21 cellular contexts compared by ENCODE assay signal in genomic region chr2:10599921-10600320, GRCh38.
"Had no signal": no experiment of that assay in that cellular context is flagged by ENCODE, and none has a peak within 500 bp of the region (broad histone marks: within the 10 kb centered on the region; RNA-seq: fewer than 3 reads in every experiment).

No MANE protein-coding gene starts in this region.

- H3K4me3 Mint-ChIP-seq: activated CD4-positive, alpha-beta T cell treated with anti-CD3 and anti-CD28 coated beads, Interleukin-2, amount 10 ng/mL, durations not matched to agents 7 days and 5 days; activated CD8-positive, alpha-beta T cell treated with anti-CD3 and anti-CD28 coated beads, Interleukin-2, amount 10 ng/mL, durations not matched to agents 7 days and 5 days; activated naive CD8-positive, alpha-beta T cell; central memory CD8-positive, alpha-beta T cell; naive thymus-derived CD8-positive, alpha-beta T cell had no signal

- H3K4me1 ChIP-seq: breast epithelium, left lung, psoas muscle, right atrium auricular region had no signal

- H3K27me3 Mint-ChIP-seq: activated CD4-positive, alpha-beta T cell treated with anti-CD3 and anti-CD28 coated beads, Interleukin-2, amount 10 ng/mL, durations not matched to agents 7 days and 5 days; activated naive CD8-positive, alpha-beta T cell; central memory CD8-positive, alpha-beta T cell; naive thymus-derived CD8-positive, alpha-beta T cell had no signal

- H3K27me3 ChIP-seq: breast epithelium, foreskin keratinocyte, left lung, right atrium auricular region, upper lobe of right lung had no signal

- H3K4me1 Mint-ChIP-seq: activated CD4-positive, alpha-beta T cell treated with anti-CD3 and anti-CD28 coated beads, Interleukin-2, amount 10 ng/mL, durations not matched to agents 7 days and 5 days had no signal

- H3K4me3 ChIP-seq: breast epithelium, left lung, psoas muscle, right atrium auricular region, thoracic aorta, upper lobe of right lung had no signal

- H3K27ac Mint-ChIP-seq: activated CD4-positive, alpha-beta T cell treated with anti-CD3 and anti-CD28 coated beads, Interleukin-2, amount 10 ng/mL, durations not matched to agents 7 days and 5 days; activated CD8-positive, alpha-beta T cell treated with anti-CD3 and anti-CD28 coated beads, Interleukin-2, amount 10 ng/mL, durations not matched to agents 7 days and 5 days; activated naive CD8-positive, alpha-beta T cell had no signal

- H3K9me3 ChIP-seq: breast epithelium, left lung, psoas muscle, right atrium auricular region, thoracic aorta, upper lobe of right lung had no signal

- H3K9me3 Mint-ChIP-seq: activated CD4-positive, alpha-beta T cell treated with anti-CD3 and anti-CD28 coated beads, Interleukin-2, amount 10 ng/mL, durations not matched to agents 7 days and 5 days; central memory CD8-positive, alpha-beta T cell; naive thymus-derived CD8-positive, alpha-beta T cell had no signal

- DNase-seq: activated CD4-positive, alpha-beta T cell treated with anti-CD3 and anti-CD28 coated beads, Interleukin-2, amount 10 ng/mL, durations not matched to agents 7 days and 5 days; activated CD4-positive, CD25-positive, alpha-beta regulatory T cell treated with anti-CD3 and anti-CD28 coated beads, Interleukin-2, amount 50 U/mL, for 72 hours; activated CD8-positive, alpha-beta T cell treated with anti-CD3 and anti-CD28 coated beads, Interleukin-2, amount 10 ng/mL, durations not matched to agents 7 days and 5 days; activated gamma-delta T cell treated with Interleukin-2 at 50 U/mL for 16 hours; activated T-cell treated with anti-CD3 and anti-CD28 coated beads, Interleukin-2, amount 50 U/mL, for 1 hour; cortex of kidney; erythroblast; kidney glomerular epithelial cell; left lung; naive thymus-derived CD8-positive, alpha-beta T cell; psoas muscle; stimulated activated CD4-positive, alpha-beta T cell treated with anti-CD3 and anti-CD28 coated beads, Interleukin-4, amount 100 ng/mL, for 24 hours; stimulated activated naive CD4-positive, alpha-beta T cell treated with Interleukin-2 at 50 U/mL for 16 hours; upper lobe of right lung; WERI-Rb-1 had no signal

- H3K27ac ChIP-seq: breast epithelium, foreskin keratinocyte, left lung, psoas muscle, right atrium auricular region, thoracic aorta, upper lobe of right lung, WERI-Rb-1 had no signal

- ATAC-seq: activated CD8-positive, alpha-beta T cell treated with anti-CD3 and anti-CD28 coated beads, Interleukin-2, amount 10 ng/mL, durations not matched to agents 7 days and 5 days; foreskin keratinocyte; left lung; naive thymus-derived CD8-positive, alpha-beta T cell; psoas muscle; upper lobe of right lung had no signal
